8 cellular contexts compared by ENCODE assay signal in genomic region chr7:24239260-24239659, GRCh38. TPM values are rescaled to one million over a fixed set of nuclear protein-coding genes. Genes with fewer than 3 reads are reported as not detected.
"Had no signal": no experiment of that assay in that cellular context is flagged by ENCODE, and none has a peak within 500 bp of the region (broad histone marks: within the 10 kb centered on the region; RNA-seq: fewer than 3 reads in every experiment).

No MANE protein-coding gene starts in this region.

- H3K4me3 ChIP-seq: GM12878 had no signal

- ATAC-seq: GM12878 had no signal

- DNase-seq: GDM1, GF-D8 had no signal

- FAIRE-seq: GM12878, GM12891, GM12892, GM18507, GM19239 had no signal

RNA-seq across cellular contexts. Expression of gene NPY, which starts 44.7 kb away (rescaled TPM):
- total RNA-seq: G401, GM12878 had no signal
- polyA plus RNA-seq: GM12878 had no signal
